14 cellular contexts compared by ENCODE assay signal in the genomic region with DNA sequence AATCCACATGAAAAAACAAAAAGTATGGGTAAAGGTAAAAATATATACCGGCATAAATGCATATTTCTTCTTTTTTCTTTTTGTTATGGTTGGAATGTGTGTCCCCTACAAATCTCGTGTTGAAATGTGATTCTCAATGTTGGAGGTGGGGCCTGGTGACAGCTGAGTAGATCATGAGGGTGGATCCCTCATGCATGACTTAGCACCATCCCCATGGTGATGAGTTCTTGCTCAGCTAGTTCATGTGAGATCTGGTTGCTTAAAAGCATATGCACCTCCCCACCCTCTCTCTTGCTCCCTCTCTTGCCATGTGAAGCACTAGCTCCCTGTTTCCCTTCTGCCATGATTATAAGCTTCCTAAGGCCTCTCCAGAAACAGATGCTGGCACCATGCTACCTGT.
DNase-seq lines count a peak whose midpoint lies in the region; ATAC-seq and TF ChIP-seq lines count a peak whose summit lies in the region.
"Had no signal": no experiment of that assay in that cellular context is flagged by ENCODE, and none has a peak within 500 bp of the region (broad histone marks: within the 10 kb centered on the region; RNA-seq: fewer than 3 reads in every experiment).

No MANE protein-coding gene starts in this region.

- H3K36me3 ChIP-seq in A673 (ENCODE audit: insufficient read depth, low read length, poor library complexity, severe bottlenecking) (no peaks in the 10 kb centered on the region), GM06990 (ENCODE audit: control insufficient read depth, insufficient read depth, low read length) (no peaks in the 10 kb centered on the region), vagina (no peaks in the 10 kb centered on the region)
- H3K36me3 ChIP-seq: left ventricle myocardium inferior had no signal

- no peak overlapping the region for H3K4me3 ChIP-seq in A673 (ENCODE audit: low read depth, low read length, poor library complexity, severe bottlenecking)
- no peak overlapping the region for H3K4me3 ChIP-seq in GM06990 (replicated peaks; ENCODE audit: low read depth, low read length)
- H3K4me3 ChIP-seq in vagina: no peak overlapping the region
- H3K4me3 ChIP-seq: left ventricle myocardium inferior had no signal

- TF ChIP-seq POLR2A in vagina (IDR thresholded peaks at IDR 0.05): no peak

- H3K4me1 ChIP-seq in A673 (ENCODE audit: insufficient read depth, low read length, poor library complexity, severe bottlenecking) (no peaks in the 10 kb centered on the region), vagina (no peaks in the 10 kb centered on the region)
- H3K4me1 ChIP-seq: left ventricle myocardium inferior had no signal

- CTCF ChIA-PET in A673 (lab: Charles Lee): no interaction called here

- intact Hi-C loops in A673 (cut with micrococcal nuclease; ENCODE audit: unreplicated experiment): no loop called here
- intact Hi-C loops in vagina (cut with DNase I): no loop called here

- H3K27me3 ChIP-seq in A673 (replicated peaks; ENCODE audit: insufficient read depth, low read depth, low read length, poor library complexity): no peaks in the 10 kb centered on the region
- H3K27me3 ChIP-seq in GM06990 (replicated peaks; ENCODE audit: control insufficient read depth, insufficient read depth, low read length): no peaks in the 10 kb centered on the region
- H3K27me3 ChIP-seq in vagina: no peaks in the 10 kb centered on the region

- no TSS peak for BruUV-seq in A673 (replicated peaks; lab: Mats Ljungman, UMichigan)

- DNase-seq in A673 (ENCODE audit: low spot score) (peak; percentile 18), GM06990 (ENCODE audit: extremely low read depth, insufficient read length) (peak; percentile 3), OCI-M1 (lab: John Stamatoyannopoulos, UW) (peak; percentile 26), vagina (ENCODE audit: extremely low spot score in 2 of 2) (no peak), NCI-H1694 (lab: John Stamatoyannopoulos, UW) (no peak)
- no peak for DNase-seq in stimulated activated CD8-positive, alpha-beta memory T cell treated with anti-CD3 and anti-CD28 coated beads, Interleukin-4, amount 100 ng/mL, for 48 hours
- DNase-seq: activated CD4-positive, CD25-positive, alpha-beta regulatory T cell treated with anti-CD3 and anti-CD28 coated beads, Interleukin-2, amount 50 U/mL, for 72 hours; activated naive CD4-positive, alpha-beta T cell; Calu3; left ventricle myocardium inferior; SIG-M5; T-helper 2 cell had no signal

- ATAC-seq in esophagus mucosa: peak; percentile 97
- no peak for ATAC-seq in HG02870 (IDR thresholded peaks at IDR 0.05; ENCODE audit: unreplicated experiment)

- H3K9me3 ChIP-seq in A673 (ENCODE audit: low read depth, low read length, poor library complexity, severe bottlenecking) (peaks cover 6% of the 10 kb centered on the region), vagina (no peaks in the 10 kb centered on the region)

- POLR2A ChIA-PET in A673 (lab: Charles Lee; ENCODE audit: low non-redundant PET): no interaction called here

- H3K27ac ChIP-seq in A673 (ENCODE audit: low read depth, low read length, poor library complexity, severe bottlenecking) (no peak overlapping the region), vagina (no peak overlapping the region)
- H3K27ac ChIP-seq: left ventricle myocardium inferior had no signal

- no peak for TF ChIP-seq CTCF in A673 (conservative IDR thresholded peaks at IDR 0.05; ENCODE audit: low read depth, low read length)
- no peak for TF ChIP-seq CTCF in GM06990 (IDR thresholded peaks at IDR 0.05; ENCODE audit: insufficient read depth, low read length, poor library complexity, severe bottlenecking)
- TF ChIP-seq CTCF in vagina (IDR thresholded peaks at IDR 0.05): no peak

Comparison
In these comparisons a context has a peak if more than half of its experiments do, and no peak if none do; other contexts are left out.
1. DNase-seq: peak in A673 (single experiment), GM06990 (single experiment) and OCI-M1 (single experiment); none in vagina (0 of 2), NCI-H1694 (single experiment) and stimulated activated CD8-positive, alpha-beta memory T cell treated with anti-CD3 and anti-CD28 coated beads, Interleukin-4, amount 100 ng/mL, for 48 hours (single experiment).